In genomic region chr15:48795901-48796300, GRCh38 we compare ENCODE assay signal across 2 cellular contexts.
TF ChIP-seq lines count a peak whose summit lies in the region.

No MANE protein-coding gene starts in this region.

TF ChIP-seq in IMR-90, 13 proteins besides CTCF, POLR2A, EP300 and RAD21:
- TF ChIP-seq BHLHE40 (IDR thresholded peaks at IDR 0.05; ENCODE audit: low read depth, low read length) (no peak), MAZ (IDR thresholded peaks at IDR 0.05; ENCODE audit: borderline replicate concordance, low read depth, low read length) (no peak), RCOR1 (IDR thresholded peaks at IDR 0.05; ENCODE audit: insufficient replicate concordance, low read length) (no peak), MAFK (IDR thresholded peaks at IDR 0.05; ENCODE audit: low read depth, low read length) (no peak), RFX5 (IDR thresholded peaks at IDR 0.05; ENCODE audit: low read depth, low read length) (no peak), CHD1 (IDR thresholded peaks at IDR 0.05; ENCODE audit: low read depth, low read length) (no peak), MXI1 (IDR thresholded peaks at IDR 0.05; ENCODE audit: borderline replicate concordance, low read depth, low read length) (no peak), USF2 (IDR thresholded peaks at IDR 0.05; ENCODE audit: low read depth, low read length) (no peak), CEBPB (IDR thresholded peaks at IDR 0.05; ENCODE audit: low read depth, low read length) (no peak), FOS (IDR thresholded peaks at IDR 0.05; ENCODE audit: low read depth, low read length) (no peak), NFE2L2 (IDR thresholded peaks at IDR 0.05; ENCODE audit: low read depth, low read length) (no peak), SMC3 (IDR thresholded peaks at IDR 0.05; ENCODE audit: low read depth, low read length) (no peak), ELK1 (IDR thresholded peaks at IDR 0.05; ENCODE audit: borderline replicate concordance, low read depth, low read length) (no peak)

TF ChIP-seq in K562, 482 proteins besides CTCF, POLR2A, EP300 and RAD21:
- TF ChIP-seq SPI1 (IDR thresholded peaks at IDR 0.05; ENCODE audit: borderline replicate concordance, low read depth, low read length) (peak; percentile 37; the same call in 1 of the 2 replicates), ARID3A (IDR thresholded peaks at IDR 0.05; ENCODE audit: borderline replicate concordance, low read depth, low read length) (peak; percentile 70; the same call in 1 of the 2 replicates), UBTF (IDR thresholded peaks at IDR 0.05; ENCODE audit: borderline replicate concordance in 1 of 2, low read depth in 2 of 2, low read length in 2 of 2) (no peak), TCF3 (CRISPR knock-in tag; IDR thresholded peaks at IDR 0.05) (peak; percentile 42), ZNF3 (CRISPR knock-in tag; IDR thresholded peaks at IDR 0.05) (peak; percentile 64; the same call in 1 of the 2 replicates), KLF16 (IDR thresholded peaks at IDR 0.05) (0 out of 2 replicates have a peak, but pooled peaks have one; percentile 18), ZNF239 (CRISPR knock-in tag; IDR thresholded peaks at IDR 0.05) (peak; percentile 78), ARID1B (IDR thresholded peaks at IDR 0.05) (peak; percentile 68), TAL1 (IDR thresholded peaks at IDR 0.05) (0 out of 2 replicates have a peak, but pooled peaks have one; percentile 14), RB1 (IDR thresholded peaks at IDR 0.05; ENCODE audit: low read depth) (no peak), ZNF277 (CRISPR knock-in tag; IDR thresholded peaks at IDR 0.05; ENCODE audit: borderline replicate concordance) (no peak), GABPA (tag; conservative IDR thresholded peaks at IDR 0.05; ENCODE audit: low read depth) (peak; percentile 39; the same call in 1 of the 2 replicates), TEAD4 (IDR thresholded peaks at IDR 0.05; ENCODE audit: low read length) (peak; percentile 33; the same call in 1 of the 2 replicates), TEAD4 (CRISPR knock-in tag; IDR thresholded peaks at IDR 0.05; ENCODE audit: borderline replicate concordance) (no peak), SMARCA4 (IDR thresholded peaks at IDR 0.05) (peak; percentile 43; the same call in 1 of the 2 replicates), CBFA2T3 (IDR thresholded peaks at IDR 0.05) (peak; percentile 62), MEIS2 (IDR thresholded peaks at IDR 0.05; ENCODE audit: partially characterized antibody) (peak; percentile 34), FOSL1 (tag; conservative IDR thresholded peaks at IDR 0.05) (peak; percentile 64), KDM4B (IDR thresholded peaks at IDR 0.05; ENCODE audit: borderline replicate concordance in 2 of 2, low read depth in 1 of 2) (no peak), TRIM24 (IDR thresholded peaks at IDR 0.05) (0 out of 4 replicates have a peak, but pooled peaks of 1 of the 2 experiments have one; percentile 29), AFF1 (IDR thresholded peaks at IDR 0.05; ENCODE audit: low read depth in 1 of 2, partially characterized antibody in 2 of 2) (no peak), SMARCE1 (IDR thresholded peaks at IDR 0.05) (peak; percentile 19; the same call in 1 of the 2 replicates), DPF2 (IDR thresholded peaks at IDR 0.05) (peak; percentile 27; the same call in 1 of the 2 replicates), STAG1 (CRISPR knock-in tag; IDR thresholded peaks at IDR 0.05; ENCODE audit: borderline replicate concordance) (no peak)
